Comparison of ENCODE assay signal across 23 cellular contexts in genomic region chr10:34479520-34480179, GRCh38.
DNase-seq lines count a peak whose midpoint lies in the region; ATAC-seq, FAIRE-seq and TF ChIP-seq lines count a peak whose summit lies in the region.
"Had no signal": no experiment of that assay in that cellular context is flagged by ENCODE, and none has a peak within 500 bp of the region (broad histone marks: within the 10 kb centered on the region; RNA-seq: fewer than 3 reads in every experiment).

No MANE protein-coding gene starts in this region.

- H3K4me2 ChIP-seq in H9 (ENCODE audit: insufficient read depth, insufficient read length, low read length) (no peak overlapping the region), GM12878 (ENCODE audit: control insufficient read depth, insufficient read depth) (no peak overlapping the region), neural progenitor cell (peak overlapping the region; percentile 38)
- H3K4me2 ChIP-seq: BLaER1, KMS-11 had no signal

- H3K18ac ChIP-seq in H9 (ENCODE audit: insufficient read length, low read depth, low read length), result no peak overlapping the region

- H3K4me3 Mint-ChIP-seq in H9 (no peak overlapping the region), neural progenitor cell (no peak overlapping the region), chondrocyte (ENCODE audit: unreplicated experiment) (no peak overlapping the region)
- H3K4me3 Mint-ChIP-seq: naive thymus-derived CD4-positive, alpha-beta T cell had no signal

- no peak overlapping the region for H3T11ph ChIP-seq in H9 (ENCODE audit: low read length)

- H3K9me3 ChIP-seq in H9 (ENCODE audit: control insufficient read depth, low read depth, low read length) (no peaks in the 10 kb centered on the region), GM12878 (replicated peaks; ENCODE audit: control insufficient read depth, insufficient read depth, low read length) (no peaks in the 10 kb centered on the region), right cardiac atrium (ENCODE audit: control insufficient read depth, low read length) (no peaks in the 10 kb centered on the region), neural progenitor cell (ENCODE audit: low read depth) (no peaks in the 10 kb centered on the region)
- H3K9me3 ChIP-seq: adrenal gland, BLaER1, body of pancreas, upper lobe of left lung had no signal

- H4K20me1 ChIP-seq in H9 (ENCODE audit: control insufficient read depth, insufficient read depth, insufficient read length) (no peaks in the 10 kb centered on the region), GM12878 (ENCODE audit: control insufficient read depth, insufficient read depth) (no peaks in the 10 kb centered on the region), neural progenitor cell (ENCODE audit: low read depth) (peaks cover 18% of the 10 kb centered on the region)

- no peak overlapping the region for H2BK20ac ChIP-seq in H9 (ENCODE audit: low read depth, low read length, poor library complexity, severe bottlenecking)

- H4K8ac ChIP-seq in H9 (replicated peaks; ENCODE audit: insufficient read length, low read depth, low read length), result no peak overlapping the region

- H3F3A ChIP-seq in neural progenitor cell (ENCODE audit: low read depth), result peaks cover 8% of the 10 kb centered on the region

- no CpG with 5 or more reads among the region's 7 CpGs for WGBS in H9 (ENCODE audit: extremely low coverage, insufficient read length, low lambda C conversion rate)
- 38% methylated on average over 7 of the region's 7 CpGs for WGBS in GM12878 (ENCODE audit: insufficient coverage, insufficient replicate concordance, low lambda C conversion rate, missing lambda C conversion rate)
- 76% methylated on average over 7 of the region's 7 CpGs for WGBS in right cardiac atrium

- H3K4me1 Mint-ChIP-seq in H9 (peaks cover 9 to 10% of the 10 kb centered on the region in 2 experiments; a peak in 3 of 4 replicates), neural progenitor cell (peaks cover 16% of the 10 kb centered on the region), chondrocyte (ENCODE audit: low read depth) (peaks cover 20% of the 10 kb centered on the region)
- H3K4me1 Mint-ChIP-seq: naive thymus-derived CD4-positive, alpha-beta T cell had no signal

- H3K27ac ChIP-seq in H9 (ENCODE audit: insufficient read length, low read depth, low read length) (no peak overlapping the region), GM12878 (ENCODE audit: control insufficient read depth, insufficient read depth) (no peak overlapping the region), right cardiac atrium (ENCODE audit: low read length) (no peak overlapping the region), neural progenitor cell (peak overlapping the region; percentile 37)
- H3K27ac ChIP-seq: adrenal gland, BLaER1, body of pancreas, KMS-11, upper lobe of left lung had no signal

- no peaks in the 10 kb centered on the region for H3K23me2 ChIP-seq in H9 (ENCODE audit: insufficient read length, low read depth, low read length, poor library complexity, severe bottlenecking)

- no peak overlapping the region for H4K5ac ChIP-seq in H9 (ENCODE audit: insufficient read length, low read depth, low read length)

- FAIRE-seq in GM12878 (lab: Jason Lieb, UNC), result no peak

- H3K56ac ChIP-seq in H9 (ENCODE audit: insufficient read length, low read depth, low read length), result no peak overlapping the region

- no peak overlapping the region for H4K91ac ChIP-seq in H9 (ENCODE audit: insufficient read length, low read depth, low read length)

- H3K27me3 Mint-ChIP-seq in H9 (ENCODE audit: low read depth) (no peaks in the 10 kb centered on the region), neural progenitor cell (ENCODE audit: insufficient read depth, low read depth) (peaks cover 5% of the 10 kb centered on the region), chondrocyte (ENCODE audit: low read depth) (no peaks in the 10 kb centered on the region)

- no peak overlapping the region for H3K23ac ChIP-seq in H9 (ENCODE audit: insufficient read length, low read depth, low read length)

- H3K4me1 ChIP-seq in H9 (ENCODE audit: insufficient read depth, low read length) (no peaks in the 10 kb centered on the region), GM12878 (ENCODE audit: control insufficient read depth, insufficient read depth, low read length) (no peaks in the 10 kb centered on the region), right cardiac atrium (ENCODE audit: control insufficient read depth, insufficient read depth, low read length) (peaks cover 4% of the 10 kb centered on the region), neural progenitor cell (peaks cover 11% of the 10 kb centered on the region)
- H3K4me1 ChIP-seq: adrenal gland, BLaER1, body of pancreas, upper lobe of left lung had no signal

- H2BK120ac ChIP-seq in H9 (ENCODE audit: low read depth, low read length, poor library complexity, severe bottlenecking), result no peak overlapping the region

- TF ChIP-seq CTCF in H9 (conservative IDR thresholded peaks at IDR 0.05), result no peak
- no peak for TF ChIP-seq CTCF in GM12878 (IDR thresholded peaks at IDR 0.05 in 2 of 3, conservative IDR thresholded peaks at IDR 0.05 in 1 of 3; ENCODE audit: control insufficient read depth in 2 of 3, extremely low read depth in 1 of 3, insufficient read depth in 1 of 3, low read depth in 3 of 3, low read length in 3 of 3)
- no peak for TF ChIP-seq CTCF in neural progenitor cell (IDR thresholded peaks at IDR 0.05)
- no peak for TF ChIP-seq CTCF in chondrocyte (IDR thresholded peaks at IDR 0.05)

- DNase-seq in H9 (no peak), GM12878 (ENCODE audit: low read depth, low spot score) (no peak), right cardiac atrium (no peak), neural progenitor cell (ENCODE audit: low spot score) (peak; percentile 51), chondrocyte (ENCODE audit: low spot score) (no peak), SKM-1 treated with dmso at 0.1 percent for 144 hours (lab: John Stamatoyannopoulos, UW; ENCODE audit: unreplicated experiment) (no peak), NOMO-1 (lab: John Stamatoyannopoulos, UW; ENCODE audit: unreplicated experiment in 2 of 2) (no peak)
- DNase-seq: activated CD4-positive, alpha-beta T cell treated with anti-CD3 and anti-CD28 coated beads, Interleukin-2, amount 50 U/mL, for 4 hours; activated naive CD4-positive, alpha-beta T cell treated with Interleukin-2 at 50 U/mL for 16 hours; adrenal gland; body of pancreas; effector CD4-positive, alpha-beta T cell; H7; naive thymus-derived CD4-positive, alpha-beta T cell; NCI-H1436; SIG-M5; stimulated activated CD4-positive, alpha-beta T cell treated with anti-CD3 and anti-CD28 coated beads, Interleukin-2, amount 100 ng/mL, for 24 hours; SW 1271; T1000; upper lobe of left lung had no signal

- SMC1A ChIA-PET in GM12878 (lab: Charles Lee; ENCODE audit: uncharacterized antibody, unreplicated experiment), result interaction anchor here (0.9 to 1.4 kb wide), 2 partner anchors 10 to 18 kb away, joined by 3 to 5 read pairs; no protein-coding TSS in a partner anchor

- H3K36me3 Mint-ChIP-seq in H9 (ENCODE audit: insufficient read depth in 1 of 3, low read depth in 3 of 3), result peaks cover 0 to under 1% (median 0%) of the 10 kb centered on the region in 3 experiments; a peak in 1 of 7 replicates
- H3K36me3 Mint-ChIP-seq in neural progenitor cell, result no peaks in the 10 kb centered on the region
- peaks cover 2% of the 10 kb centered on the region for H3K36me3 Mint-ChIP-seq in chondrocyte (ENCODE audit: low read depth)
- H3K36me3 Mint-ChIP-seq: naive thymus-derived CD4-positive, alpha-beta T cell had no signal

- H3K9ac ChIP-seq in H9 (ENCODE audit: extremely low read depth, insufficient read length, low read length) (no peak overlapping the region), GM12878 (ENCODE audit: control insufficient read depth, insufficient read depth, low read length) (no peak overlapping the region), neural progenitor cell (no peak overlapping the region)
- H3K9ac ChIP-seq: BLaER1, KMS-11 had no signal

- H3K4ac ChIP-seq in H9 (ENCODE audit: low read depth, low read length), result no peak overlapping the region

- no peak overlapping the region for H2AFZ ChIP-seq in H9 (ENCODE audit: low read length)
- no peak overlapping the region for H2AFZ ChIP-seq in GM12878 (ENCODE audit: control insufficient read depth, low read depth, low read length)
- H2AFZ ChIP-seq in neural progenitor cell (replicated peaks), result no peak overlapping the region

- no TSS peak for BruUV-seq in GM12878 (replicated peaks; lab: Mats Ljungman, UMichigan)

- TF ChIP-seq RAD21 in GM12878 (IDR thresholded peaks at IDR 0.05; ENCODE audit: insufficient read depth, low read depth, low read length), result no peak

- no peaks in the 10 kb centered on the region for H3K9me3 Mint-ChIP-seq in H9
- H3K9me3 Mint-ChIP-seq in neural progenitor cell, result no peaks in the 10 kb centered on the region
- H3K9me3 Mint-ChIP-seq in chondrocyte (ENCODE audit: low read depth), result no peaks in the 10 kb centered on the region

- H3K27me3 ChIP-seq in H9 (ENCODE audit: insufficient read depth, low read length) (no peaks in the 10 kb centered on the region), GM12878 (replicated peaks in 1 of 2; ENCODE audit: control insufficient read depth in 2 of 2, insufficient read depth in 2 of 2, low read length in 1 of 2) (no peaks in the 10 kb centered on the region), right cardiac atrium (ENCODE audit: control insufficient read depth, insufficient read depth) (no peaks in the 10 kb centered on the region), neural progenitor cell (no peaks in the 10 kb centered on the region)
- H3K27me3 ChIP-seq: adrenal gland, BLaER1, body of pancreas, upper lobe of left lung had no signal

- H3K4me3 ChIP-seq in GM12878 (no peak overlapping the region), right cardiac atrium (ENCODE audit: low read length) (no peak overlapping the region), neural progenitor cell (no peak overlapping the region)
- H3K4me3 ChIP-seq: adrenal gland, BLaER1, body of pancreas, upper lobe of left lung had no signal

- H2BK15ac ChIP-seq in H9 (ENCODE audit: low read depth, low read length), result no peak overlapping the region

- H2BK5ac ChIP-seq in H9 (ENCODE audit: insufficient read length, low read length), result no peak overlapping the region

- H3K14ac ChIP-seq in H9 (ENCODE audit: insufficient read depth, low read length), result no peak overlapping the region

- H2AK5ac ChIP-seq in H9 (ENCODE audit: insufficient read length, low read length), result no peak overlapping the region

- ATAC-seq in GM12878 (peak; percentile 24), right cardiac atrium (peak; percentile 61 to 82)
- ATAC-seq in activated CD4-positive, CD25-positive, alpha-beta regulatory T cell treated with anti-CD3 and anti-CD28 coated beads, Interleukin-2, amount 50 U/mL, for 24 hours, result no peak
- ATAC-seq: body of pancreas; naive thymus-derived CD4-positive, alpha-beta T cell had no signal

- no peaks in the 10 kb centered on the region for H3K79me1 ChIP-seq in H9 (ENCODE audit: insufficient read depth, low read depth, low read length, poor library complexity, severe bottlenecking)

- intact Hi-C loops in GM12878 (cut with micrococcal nuclease; ENCODE audit: unreplicated experiment) (loop anchor here (10.0 kb wide), 1 partner anchor 55 kb away; no protein-coding TSS in a partner anchor), right cardiac atrium (cut with DNase I) (no loop called here)

- H3K36me3 ChIP-seq in GM12878 (ENCODE audit: control insufficient read depth in 2 of 2, insufficient read depth in 2 of 2, low read length in 1 of 2) (no peaks in the 10 kb centered on the region), neural progenitor cell (no peaks in the 10 kb centered on the region)
- H3K36me3 ChIP-seq: adrenal gland, BLaER1, upper lobe of left lung had no signal

- CTCF ChIA-PET in GM12878 (lab: Yijun Ruan, JAX), result interaction anchor here (1.3 kb wide), 1 partner anchor 11 kb away, joined by 4 read pairs; no protein-coding TSS in a partner anchor

- TF ChIP-seq POLR2A in GM12878 (IDR thresholded peaks at IDR 0.05; ENCODE audit: low read depth, low read length), result no peak

- in situ Hi-C loops in GM12878 (cut with MboI), result no loop called here

- H3K27ac Mint-ChIP-seq in H9, result peak overlapping the region in 2 of 3 experiments; percentile 9 to 37; a peak in 3 of 7 replicates
- peak overlapping the region; percentile 2 for H3K27ac Mint-ChIP-seq in neural progenitor cell
- H3K27ac Mint-ChIP-seq in chondrocyte (ENCODE audit: unreplicated experiment), result no peak overlapping the region
- H3K27ac Mint-ChIP-seq: naive thymus-derived CD4-positive, alpha-beta T cell had no signal

- no peak for TF ChIP-seq EP300 in GM12878 (IDR thresholded peaks at IDR 0.05; ENCODE audit: borderline replicate concordance in 1 of 2, control insufficient read depth in 1 of 2, low read depth in 2 of 2, low read length in 2 of 2)

- H3K79me2 ChIP-seq in H9 (ENCODE audit: insufficient read depth, low read length) (no peaks in the 10 kb centered on the region), GM12878 (ENCODE audit: control insufficient read depth, insufficient read depth, low read length) (no peaks in the 10 kb centered on the region), neural progenitor cell (ENCODE audit: low read depth) (peaks cover 4% of the 10 kb centered on the region)

- POLR2A ChIA-PET in GM12878 (lab: Charles Lee), result no interaction called here

- RAD21 ChIA-PET in GM12878 (lab: Charles Lee; ENCODE audit: unreplicated experiment), result no interaction called here

- no peak overlapping the region for H2BK12ac ChIP-seq in H9 (ENCODE audit: insufficient read length, low read depth, low read length)

Comparison
In these comparisons a context has a peak if more than half of its experiments do, and no peak if none do; other contexts are left out.
1. ATAC-seq: peak in GM12878 (single experiment) and right cardiac atrium (2 of 2); none in activated CD4-positive, CD25-positive, alpha-beta regulatory T cell treated with anti-CD3 and anti-CD28 coated beads, Interleukin-2, amount 50 U/mL, for 24 hours (0 of 2).